1 cellular context compared by ENCODE assay signal in genomic region chr5:163565492-163565891, GRCh38.
TF ChIP-seq lines count a peak whose summit lies in the region.

No MANE protein-coding gene starts in this region.

TF ChIP-seq in HEK293, 187 proteins besides CTCF, POLR2A, EP300 and RAD21 (continued from another document):
- TF ChIP-seq, protein P1, sequence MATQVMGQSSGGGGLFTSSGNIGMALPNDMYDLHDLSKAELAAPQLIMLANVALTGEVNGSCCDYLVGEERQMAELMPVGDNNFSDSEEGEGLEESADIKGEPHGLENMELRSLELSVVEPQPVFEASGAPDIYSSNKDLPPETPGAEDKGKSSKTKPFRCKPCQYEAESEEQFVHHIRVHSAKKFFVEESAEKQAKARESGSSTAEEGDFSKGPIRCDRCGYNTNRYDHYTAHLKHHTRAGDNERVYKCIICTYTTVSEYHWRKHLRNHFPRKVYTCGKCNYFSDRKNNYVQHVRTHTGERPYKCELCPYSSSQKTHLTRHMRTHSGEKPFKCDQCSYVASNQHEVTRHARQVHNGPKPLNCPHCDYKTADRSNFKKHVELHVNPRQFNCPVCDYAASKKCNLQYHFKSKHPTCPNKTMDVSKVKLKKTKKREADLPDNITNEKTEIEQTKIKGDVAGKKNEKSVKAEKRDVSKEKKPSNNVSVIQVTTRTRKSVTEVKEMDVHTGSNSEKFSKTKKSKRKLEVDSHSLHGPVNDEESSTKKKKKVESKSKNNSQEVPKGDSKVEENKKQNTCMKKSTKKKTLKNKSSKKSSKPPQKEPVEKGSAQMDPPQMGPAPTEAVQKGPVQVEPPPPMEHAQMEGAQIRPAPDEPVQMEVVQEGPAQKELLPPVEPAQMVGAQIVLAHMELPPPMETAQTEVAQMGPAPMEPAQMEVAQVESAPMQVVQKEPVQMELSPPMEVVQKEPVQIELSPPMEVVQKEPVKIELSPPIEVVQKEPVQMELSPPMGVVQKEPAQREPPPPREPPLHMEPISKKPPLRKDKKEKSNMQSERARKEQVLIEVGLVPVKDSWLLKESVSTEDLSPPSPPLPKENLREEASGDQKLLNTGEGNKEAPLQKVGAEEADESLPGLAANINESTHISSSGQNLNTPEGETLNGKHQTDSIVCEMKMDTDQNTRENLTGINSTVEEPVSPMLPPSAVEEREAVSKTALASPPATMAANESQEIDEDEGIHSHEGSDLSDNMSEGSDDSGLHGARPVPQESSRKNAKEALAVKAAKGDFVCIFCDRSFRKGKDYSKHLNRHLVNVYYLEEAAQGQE (tag by site-specific recombination; IDR thresholded peaks at IDR 0.05): peak; percentile 91
- no peak for TF ChIP-seq ZBTB20 (tag by site-specific recombination; IDR thresholded peaks at IDR 0.05)
